15 cellular contexts compared by ENCODE assay signal in the genomic region with DNA sequence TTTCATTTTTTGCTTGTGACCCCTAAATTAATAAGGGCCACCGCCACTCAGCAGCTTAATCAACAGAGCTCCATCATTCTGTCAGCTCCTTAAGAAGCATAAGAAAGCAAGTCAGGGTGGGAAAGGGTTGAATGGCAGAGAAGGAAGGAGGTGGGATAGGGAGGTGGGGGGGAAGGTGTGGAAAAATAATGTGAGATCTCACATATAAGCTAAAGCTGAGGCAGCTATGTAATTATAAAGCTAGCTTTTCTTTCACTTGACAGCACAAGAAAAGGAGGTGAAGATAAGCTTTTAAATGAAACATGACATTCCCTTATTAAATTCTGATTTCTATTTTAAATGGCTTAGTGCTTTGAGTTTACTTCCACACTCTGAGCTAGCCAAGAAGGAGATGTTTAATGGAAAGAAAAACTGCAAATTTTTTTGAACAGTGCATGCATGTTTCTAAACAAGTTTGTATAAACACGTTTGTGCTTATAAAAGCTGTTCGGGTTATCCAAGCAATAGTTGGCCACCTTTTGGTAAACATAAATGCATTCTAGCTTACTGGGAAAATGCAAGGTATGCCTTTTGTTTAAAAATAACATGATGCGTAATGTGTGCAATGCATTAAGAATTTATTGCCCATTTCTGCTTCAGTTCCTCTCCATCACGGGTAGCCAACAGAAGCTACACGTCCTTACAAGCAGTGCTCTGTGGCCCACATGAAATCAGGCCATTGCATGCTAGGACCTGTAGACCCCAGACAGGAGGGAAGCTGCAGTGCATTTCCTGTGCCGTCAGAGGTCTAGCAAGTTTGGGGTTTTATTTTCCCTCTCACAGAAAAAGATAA.
DNase-seq lines count a peak whose midpoint lies in the region; ATAC-seq and TF ChIP-seq lines count a peak whose summit lies in the region.
"Had no signal": no experiment of that assay in that cellular context is flagged by ENCODE, and none has a peak within 500 bp of the region (broad histone marks: within the 10 kb centered on the region; RNA-seq: fewer than 3 reads in every experiment).

No MANE protein-coding gene starts in this region.

- no peaks in the 10 kb centered on the region for H3K27me3 ChIP-seq in BLaER1 treated with 17β-estradiol and CSF1 and Interleukin-3, amounts not matched to agents 10 nM and 100 nM
- no peaks in the 10 kb centered on the region for H3K27me3 ChIP-seq in neuronal stem cell (ENCODE audit: control insufficient read depth in 3 of 3, insufficient read depth in 3 of 3, low read depth in 1 of 3, low read length in 3 of 3)
- H3K27me3 ChIP-seq: ascending aorta, sigmoid colon, thyroid gland had no signal

- no peak overlapping the region for H3K4me3 Mint-ChIP-seq in progenitor cell of endocrine pancreas (ENCODE audit: low read depth)
- H3K4me3 Mint-ChIP-seq: nephron progenitor cell had no signal

- no peaks in the 10 kb centered on the region for H3K9me3 Mint-ChIP-seq in progenitor cell of endocrine pancreas (ENCODE audit: low read depth)
- H3K9me3 Mint-ChIP-seq: nephron progenitor cell had no signal

- no peaks in the 10 kb centered on the region for H3K79me1 ChIP-seq in neuronal stem cell (ENCODE audit: low read depth, low read length)

- H2BK12ac ChIP-seq in neuronal stem cell (ENCODE audit: low read length), result no peak overlapping the region

- H3K27ac Mint-ChIP-seq in progenitor cell of endocrine pancreas, result no peak overlapping the region
- H3K27ac Mint-ChIP-seq: nephron progenitor cell had no signal

- H3K36me3 Mint-ChIP-seq in progenitor cell of endocrine pancreas (ENCODE audit: insufficient read depth), result no peaks in the 10 kb centered on the region

- no peaks in the 10 kb centered on the region; a peak in 1 of 22 replicates for H4K20me1 ChIP-seq in BLaER1 treated with 17β-estradiol and CSF1 and Interleukin-3, amounts not matched to agents 10 nM and 100 nM

- H3K18ac ChIP-seq in neuronal stem cell (ENCODE audit: low read length), result peak overlapping the region; percentile 66

- no peak for ATAC-seq in HG03108 (IDR thresholded peaks at IDR 0.05; ENCODE audit: unreplicated experiment)

- no peak overlapping the region for H2BK120ac ChIP-seq in neuronal stem cell (ENCODE audit: low read depth, low read length)

- H3K23ac ChIP-seq in neuronal stem cell (ENCODE audit: low read depth, low read length, poor library complexity), result no peak overlapping the region

- H4K8ac ChIP-seq in neuronal stem cell (ENCODE audit: low read depth, low read length), result no peak overlapping the region

- no peak overlapping the region for H3K4ac ChIP-seq in neuronal stem cell (ENCODE audit: low read length)

- WGBS in neuronal stem cell (ENCODE audit: extremely low coverage in 2 of 2, insufficient read length in 2 of 2, insufficient replicate concordance in 1 of 2), 2 donors, result no CpG with 5 or more reads among the region's 7 CpGs

- H3K4me1 ChIP-seq in BLaER1 treated with 17β-estradiol and CSF1 and Interleukin-3, amounts not matched to agents 10 nM and 100 nM, result peaks cover 0 to 28% (median 13%) of the 10 kb centered on the region in 10 experiments; a peak in 13 of 20 replicates
- peaks cover 7 to 10% of the 10 kb centered on the region in 2 donors for H3K4me1 ChIP-seq in neuronal stem cell (ENCODE audit: control insufficient read depth in 2 of 2, insufficient read depth in 1 of 2, low read depth in 1 of 2, low read length in 2 of 2)
- H3K4me1 ChIP-seq: ascending aorta had no signal

- peak overlapping the region in 8 of 11 experiments; percentile 13 to 53 (median 31); a peak in 14 of 22 replicates for H3K4me2 ChIP-seq in BLaER1 treated with 17β-estradiol and CSF1 and Interleukin-3, amounts not matched to agents 10 nM and 100 nM
- no peak overlapping the region for H3K4me2 ChIP-seq in neuronal stem cell (ENCODE audit: insufficient read depth, low read length, poor library complexity, severe bottlenecking)

- no peaks in the 10 kb centered on the region for H3K4me1 Mint-ChIP-seq in progenitor cell of endocrine pancreas (ENCODE audit: low read depth)

- TF ChIP-seq CTCF in choroid plexus epithelial cell (conservative IDR thresholded peaks at IDR 0.05; ENCODE audit: low read depth, low read length) (no peak), progenitor cell of endocrine pancreas (IDR thresholded peaks at IDR 0.05; ENCODE audit: unreplicated experiment) (no peak)

- H2BK15ac ChIP-seq in neuronal stem cell (ENCODE audit: low read length), result no peak overlapping the region

- H3K4me3 ChIP-seq in BLaER1 treated with 17β-estradiol and CSF1 and Interleukin-3, amounts not matched to agents 10 nM and 100 nM, result no peak overlapping the region
- H3K4me3 ChIP-seq in choroid plexus epithelial cell (ENCODE audit: low read depth, low read length), result no peak overlapping the region
- H3K4me3 ChIP-seq in neuronal stem cell (ENCODE audit: low read length in 2 of 2), result no peak overlapping the region
- H3K4me3 ChIP-seq: ascending aorta, lung, sigmoid colon, thyroid gland had no signal

- no peaks in the 10 kb centered on the region for H3K9me3 ChIP-seq in BLaER1 treated with 17β-estradiol and CSF1 and Interleukin-3, amounts not matched to agents 10 nM and 100 nM (replicated peaks in 1 of 11)
- H3K9me3 ChIP-seq in neuronal stem cell (replicated peaks in 1 of 2; ENCODE audit: control insufficient read depth in 2 of 2, insufficient read depth in 1 of 2, low read depth in 1 of 2, low read length in 2 of 2), result peaks cover 0 to 13% of the 10 kb centered on the region in 2 donors
- H3K9me3 ChIP-seq: ascending aorta, sigmoid colon, thyroid gland had no signal

- no peak overlapping the region for H3K9ac ChIP-seq in BLaER1 treated with 17β-estradiol and CSF1 and Interleukin-3, amounts not matched to agents 10 nM and 100 nM
- no peak overlapping the region for H3K9ac ChIP-seq in neuronal stem cell (ENCODE audit: low read depth, low read length, poor library complexity)

- no peak overlapping the region for H3K14ac ChIP-seq in neuronal stem cell (ENCODE audit: low read length)

- no peaks in the 10 kb centered on the region for H3K36me3 ChIP-seq in BLaER1 treated with 17β-estradiol and CSF1 and Interleukin-3, amounts not matched to agents 10 nM and 100 nM
- no peaks in the 10 kb centered on the region for H3K36me3 ChIP-seq in neuronal stem cell (replicated peaks in 1 of 2; ENCODE audit: control insufficient read depth in 2 of 2, insufficient read depth in 2 of 2, low read length in 2 of 2)
- H3K36me3 ChIP-seq: ascending aorta, sigmoid colon, thyroid gland had no signal

- H2AFZ ChIP-seq in neuronal stem cell (ENCODE audit: low read length), result no peak overlapping the region

- no peak overlapping the region for H3K27ac ChIP-seq in BLaER1 treated with 17β-estradiol and CSF1 and Interleukin-3, amounts not matched to agents 10 nM and 100 nM
- no peak overlapping the region for H3K27ac ChIP-seq in neuronal stem cell (replicated peaks; ENCODE audit: low read length)
- H3K27ac ChIP-seq: ascending aorta, sigmoid colon, thyroid gland had no signal

- peaks cover 2% of the 10 kb centered on the region for H3K27me3 Mint-ChIP-seq in progenitor cell of endocrine pancreas

- DNase-seq in NCI-H1694 treated with DMSO at 0.1 percent for 48 hours (lab: John Stamatoyannopoulos, UW), result peak; percentile 25
- DNase-seq in choroid plexus epithelial cell (ENCODE audit: low read depth), result peak; percentile 55
- no peak for DNase-seq in neuronal stem cell (ENCODE audit: low spot score)
- DNase-seq in RPMI8226, result no peak
- no peak for DNase-seq in T1000 (lab: John Stamatoyannopoulos, UW)
- DNase-seq in progenitor cell of endocrine pancreas (ENCODE audit: low spot score, unreplicated experiment), result no peak
- DNase-seq: activated CD8-positive, alpha-beta memory T cell treated with anti-CD3 and anti-CD28 coated beads for 24 hours; nephron progenitor cell; sigmoid colon; stimulated activated CD4-positive, alpha-beta T cell treated with anti-CD3 and anti-CD28 coated beads, Interleukin-4, amount 100 ng/mL, for 4 hours; thyroid gland had no signal

- no peak overlapping the region for H4K91ac ChIP-seq in neuronal stem cell (ENCODE audit: low read depth, low read length, poor library complexity)

- H2AK5ac ChIP-seq in neuronal stem cell (ENCODE audit: low read depth, low read length), result no peak overlapping the region

- H2BK5ac ChIP-seq in neuronal stem cell (ENCODE audit: low read length), result no peak overlapping the region

Comparison
In these comparisons a context has a peak if more than half of its experiments do, and no peak if none do; other contexts are left out.
1. DNase-seq: peak in NCI-H1694 treated with DMSO at 0.1 percent for 48 hours (single experiment) and choroid plexus epithelial cell (single experiment); none in neuronal stem cell (single experiment), RPMI8226 (single experiment), T1000 (single experiment) and progenitor cell of endocrine pancreas (single experiment).